20 cellular contexts compared by ENCODE assay signal in genomic region chr4:152107736-152108500, GRCh38.
DNase-seq lines count a peak whose midpoint lies in the region; ATAC-seq and TF ChIP-seq lines count a peak whose summit lies in the region.
"Had no signal": no experiment of that assay in that cellular context is flagged by ENCODE, and none has a peak within 500 bp of the region (broad histone marks: within the 10 kb centered on the region; RNA-seq: fewer than 3 reads in every experiment).

No MANE protein-coding gene starts in this region.

- H3K27ac ChIP-seq in CD4-positive, alpha-beta T cell (ENCODE audit: low read depth, low read length), result no peak overlapping the region
- peak overlapping the region; percentile 19 for H3K27ac ChIP-seq in KOPT-K1 (ENCODE audit: low read depth, low read length, poor library complexity, severe bottlenecking)
- no peak overlapping the region for H3K27ac ChIP-seq in colonic mucosa
- H3K27ac ChIP-seq: coronary artery, left lung had no signal

- peaks cover 11% of the 10 kb centered on the region; the same call in 1 of the 2 replicates for H3K36me3 ChIP-seq in KOPT-K1 (ENCODE audit: insufficient read depth, low read length)
- no peaks in the 10 kb centered on the region for H3K36me3 ChIP-seq in colonic mucosa
- H3K36me3 ChIP-seq: left lung had no signal

- POLR2A ChIA-PET in CD4-positive, alpha-beta T cell (lab: Charles Lee), result interaction anchor here (0.8 kb wide), 1 partner anchor 11 kb away, joined by 4 read pairs; no protein-coding TSS in a partner anchor

- H3K27me3 Mint-ChIP-seq in CD4-positive, alpha-beta T cell, result no peaks in the 10 kb centered on the region
- H3K27me3 Mint-ChIP-seq in dendritic cell treated with granulocyte-macrophage colony-stimulating factor and Interleukin-4, amounts not matched to agents 40 ng/mL and 50 ng/mL, for 4 days, result peaks cover 10% of the 10 kb centered on the region
- H3K27me3 Mint-ChIP-seq in neural crest cell (ENCODE audit: low read depth), result peaks cover 3% of the 10 kb centered on the region
- peaks cover 5% of the 10 kb centered on the region for H3K27me3 Mint-ChIP-seq in glutamatergic neuron (ENCODE audit: unreplicated experiment)

- CTCF ChIA-PET in CD4-positive, alpha-beta T cell (lab: Charles Lee), result no interaction called here

- H3K36me3 Mint-ChIP-seq in CD4-positive, alpha-beta T cell (ENCODE audit: low read depth), result peaks cover 5% of the 10 kb centered on the region
- no peaks in the 10 kb centered on the region for H3K36me3 Mint-ChIP-seq in dendritic cell treated with granulocyte-macrophage colony-stimulating factor and Interleukin-4, amounts not matched to agents 40 ng/mL and 50 ng/mL, for 4 days (ENCODE audit: low read depth)
- H3K36me3 Mint-ChIP-seq in neural crest cell (ENCODE audit: low read depth) (no peaks in the 10 kb centered on the region), glutamatergic neuron (ENCODE audit: unreplicated experiment) (no peaks in the 10 kb centered on the region)

- no peak overlapping the region for H3K4me3 ChIP-seq in colonic mucosa
- H3K4me3 ChIP-seq: coronary artery, left lung had no signal

- H3K4me1 ChIP-seq in colonic mucosa, result no peaks in the 10 kb centered on the region

- H3K4me3 Mint-ChIP-seq in CD4-positive, alpha-beta T cell, result peak overlapping the region; percentile 63
- no peak overlapping the region for H3K4me3 Mint-ChIP-seq in dendritic cell treated with granulocyte-macrophage colony-stimulating factor and Interleukin-4, amounts not matched to agents 40 ng/mL and 50 ng/mL, for 4 days
- H3K4me3 Mint-ChIP-seq in neural crest cell (no peak overlapping the region), glutamatergic neuron (ENCODE audit: unreplicated experiment) (no peak overlapping the region)
- H3K4me3 Mint-ChIP-seq: activated B cell treated with CpG ODN at 0.5 μM for 24 hours; activated naive CD4-positive, alpha-beta T cell treated with anti-CD3 and anti-CD28 coated beads for 36 hours; activated T-helper 1 cell treated with anti-CD3 and anti-CD28 coated beads, Interleukin-12 subunit alpha, Interleukin-12 subunit beta, Interleukin-2, Interleukin-4 antibody, amounts not matched to agents 30 ng/mL and 10 ng/mL and 1 ng/mL, durations not matched to agents 14 hours and 24 hours and 36 hours had no signal

- peak overlapping the region; percentile 61 for H3K27ac Mint-ChIP-seq in CD4-positive, alpha-beta T cell
- peak overlapping the region; percentile 18 for H3K27ac Mint-ChIP-seq in dendritic cell treated with granulocyte-macrophage colony-stimulating factor and Interleukin-4, amounts not matched to agents 40 ng/mL and 50 ng/mL, for 4 days
- peak overlapping the region; percentile 21 for H3K27ac Mint-ChIP-seq in neural crest cell (ENCODE audit: unreplicated experiment)
- no peak overlapping the region for H3K27ac Mint-ChIP-seq in glutamatergic neuron (ENCODE audit: unreplicated experiment)
- H3K27ac Mint-ChIP-seq: activated B cell treated with CpG ODN at 0.5 μM for 24 hours; activated naive CD4-positive, alpha-beta T cell treated with anti-CD3 and anti-CD28 coated beads for 36 hours; activated T-helper 1 cell treated with anti-CD3 and anti-CD28 coated beads, Interleukin-12 subunit alpha, Interleukin-12 subunit beta, Interleukin-2, Interleukin-4 antibody, amounts not matched to agents 30 ng/mL and 10 ng/mL and 1 ng/mL, durations not matched to agents 14 hours and 24 hours and 36 hours had no signal

- H3K9me3 ChIP-seq in CD4-positive, alpha-beta T cell (ENCODE audit: control insufficient read depth, low read length), result no peaks in the 10 kb centered on the region
- H3K9me3 ChIP-seq in KOPT-K1 (ENCODE audit: insufficient read depth, low read length, poor library complexity, severe bottlenecking) (no peaks in the 10 kb centered on the region), colonic mucosa (no peaks in the 10 kb centered on the region)
- H3K9me3 ChIP-seq: left lung had no signal

- H3K27me3 ChIP-seq in CD4-positive, alpha-beta T cell (ENCODE audit: control insufficient read depth, insufficient read depth, low read length), result no peaks in the 10 kb centered on the region
- H3K27me3 ChIP-seq in colonic mucosa, result no peaks in the 10 kb centered on the region
- H3K27me3 ChIP-seq: left lung had no signal

- ATAC-seq in CD4-positive, alpha-beta T cell (ENCODE audit: poor library complexity), result peak; percentile 21
- ATAC-seq: left lung had no signal

- intact Hi-C loops in CD4-positive, alpha-beta T cell (cut with DNase I, micrococcal nuclease), result loop anchor here (2.0 to 10.0 kb wide), 4 partner anchors 17 to 1007 kb away; partner anchors contain the start of gene FBXW7 (in 1 of the 2)
- intact Hi-C loops in dendritic cell treated with granulocyte-macrophage colony-stimulating factor and Interleukin-4, amounts not matched to agents 40 ng/mL and 50 ng/mL, for 4 days (cut with micrococcal nuclease), result no loop called here
- intact Hi-C loops in colonic mucosa (cut with DNase I), result no loop called here

- no peak overlapping the region for H3K9ac ChIP-seq in colonic mucosa (ENCODE audit: low read depth in 2 of 2, low read length in 2 of 2)

- H3K9me3 Mint-ChIP-seq in CD4-positive, alpha-beta T cell, result peaks cover 2% of the 10 kb centered on the region
- no peaks in the 10 kb centered on the region for H3K9me3 Mint-ChIP-seq in dendritic cell treated with granulocyte-macrophage colony-stimulating factor and Interleukin-4, amounts not matched to agents 40 ng/mL and 50 ng/mL, for 4 days
- H3K9me3 Mint-ChIP-seq in neural crest cell, result no peaks in the 10 kb centered on the region
- H3K9me3 Mint-ChIP-seq in glutamatergic neuron (ENCODE audit: unreplicated experiment), result peaks cover 2% of the 10 kb centered on the region
- H3K9me3 Mint-ChIP-seq: activated B cell treated with CpG ODN at 0.5 μM for 24 hours; activated naive CD4-positive, alpha-beta T cell treated with anti-CD3 and anti-CD28 coated beads for 36 hours; activated T-helper 1 cell treated with anti-CD3 and anti-CD28 coated beads, Interleukin-12 subunit alpha, Interleukin-12 subunit beta, Interleukin-2, Interleukin-4 antibody, amounts not matched to agents 30 ng/mL and 10 ng/mL and 1 ng/mL, durations not matched to agents 14 hours and 24 hours and 36 hours had no signal

- no peak for DNase-seq in CD4-positive, alpha-beta T cell
- no peak for DNase-seq in neural crest cell (ENCODE audit: low read depth, low spot score)
- no peak for DNase-seq in colonic mucosa
- DNase-seq in glutamatergic neuron, result no peak
- no peak for DNase-seq in putamen (ENCODE audit: low spot score)
- DNase-seq: activated B cell treated with CpG ODN at 0.5 μM for 24 hours; activated CD4-positive, alpha-beta T cell treated with anti-CD3 and anti-CD28 coated beads, Interleukin-2, amount 50 U/mL, for 48 hours; activated naive CD4-positive, alpha-beta T cell treated with anti-CD3 and anti-CD28 coated beads for 36 hours; erythroblast; IMR-90; left lung; NCI-H1048; NCI-H1694 treated with DMSO at 0.1 percent for 48 hours; occipital lobe; stimulated activated CD4-positive, alpha-beta T cell treated with anti-CD3 and anti-CD28 coated beads, Interleukin-4, amount 100 ng/mL, for 1 hour; trophoblast cell had no signal

- H3K4me1 Mint-ChIP-seq in CD4-positive, alpha-beta T cell (ENCODE audit: low read depth), result peaks cover 85% of the 10 kb centered on the region
- H3K4me1 Mint-ChIP-seq in dendritic cell treated with granulocyte-macrophage colony-stimulating factor and Interleukin-4, amounts not matched to agents 40 ng/mL and 50 ng/mL, for 4 days (ENCODE audit: low read depth), result peaks cover 58% of the 10 kb centered on the region
- H3K4me1 Mint-ChIP-seq in neural crest cell (peaks cover 28% of the 10 kb centered on the region), glutamatergic neuron (ENCODE audit: low read depth, unreplicated experiment) (peaks cover 25% of the 10 kb centered on the region)

- TF ChIP-seq CTCF in CD4-positive, alpha-beta T cell (IDR thresholded peaks at IDR 0.05), result no peak
- TF ChIP-seq CTCF in neural crest cell (conservative IDR thresholded peaks at IDR 0.05) (no peak), colonic mucosa (IDR thresholded peaks at IDR 0.05) (no peak), glutamatergic neuron (IDR thresholded peaks at IDR 0.05; ENCODE audit: partially characterized antibody, unreplicated experiment) (no peak)

Comparison
In these comparisons a context has a peak if more than half of its experiments do, and no peak if none do; other contexts are left out.
1. intact Hi-C loops: an anchor here in CD4-positive, alpha-beta T cell (2.0 to 10.0 kb wide); none called in dendritic cell treated with granulocyte-macrophage colony-stimulating factor and Interleukin-4, amounts not matched to agents 40 ng/mL and 50 ng/mL, for 4 days and colonic mucosa.